ENCODE assay signal across 1 cellular context in genomic region chr5:144167998-144168397, GRCh38.
TF ChIP-seq lines count a peak whose summit lies in the region.

No MANE protein-coding gene starts in this region.

TF ChIP-seq in endothelial cell of umbilical vein, 7 proteins besides CTCF, POLR2A, EP300 and RAD21:
- TF ChIP-seq JUN (IDR thresholded peaks at IDR 0.05; ENCODE audit: borderline replicate concordance, insufficient read depth, insufficient read length, low read depth): no peak
- no peak for TF ChIP-seq POLR2AphosphoS5 (IDR thresholded peaks at IDR 0.05; ENCODE audit: insufficient read depth, low read depth, low read length)
- TF ChIP-seq MYC (IDR thresholded peaks at IDR 0.05; ENCODE audit: low read depth, low read length): no peak
- TF ChIP-seq GATA2 (IDR thresholded peaks at IDR 0.05; ENCODE audit: insufficient read depth, insufficient read length, low read depth, low read length): no peak
- no peak for TF ChIP-seq EZH2 (IDR thresholded peaks at IDR 0.05; ENCODE audit: borderline replicate concordance, low read depth, low read length, severe bottlenecking)
- TF ChIP-seq MAX (IDR thresholded peaks at IDR 0.05; ENCODE audit: insufficient read depth, insufficient read length): no peak
- TF ChIP-seq FOS (IDR thresholded peaks at IDR 0.05; ENCODE audit: borderline replicate concordance, insufficient read depth, low read length): no peak
